Comparison of ENCODE assay signal across 11 cellular contexts in the genomic region with DNA sequence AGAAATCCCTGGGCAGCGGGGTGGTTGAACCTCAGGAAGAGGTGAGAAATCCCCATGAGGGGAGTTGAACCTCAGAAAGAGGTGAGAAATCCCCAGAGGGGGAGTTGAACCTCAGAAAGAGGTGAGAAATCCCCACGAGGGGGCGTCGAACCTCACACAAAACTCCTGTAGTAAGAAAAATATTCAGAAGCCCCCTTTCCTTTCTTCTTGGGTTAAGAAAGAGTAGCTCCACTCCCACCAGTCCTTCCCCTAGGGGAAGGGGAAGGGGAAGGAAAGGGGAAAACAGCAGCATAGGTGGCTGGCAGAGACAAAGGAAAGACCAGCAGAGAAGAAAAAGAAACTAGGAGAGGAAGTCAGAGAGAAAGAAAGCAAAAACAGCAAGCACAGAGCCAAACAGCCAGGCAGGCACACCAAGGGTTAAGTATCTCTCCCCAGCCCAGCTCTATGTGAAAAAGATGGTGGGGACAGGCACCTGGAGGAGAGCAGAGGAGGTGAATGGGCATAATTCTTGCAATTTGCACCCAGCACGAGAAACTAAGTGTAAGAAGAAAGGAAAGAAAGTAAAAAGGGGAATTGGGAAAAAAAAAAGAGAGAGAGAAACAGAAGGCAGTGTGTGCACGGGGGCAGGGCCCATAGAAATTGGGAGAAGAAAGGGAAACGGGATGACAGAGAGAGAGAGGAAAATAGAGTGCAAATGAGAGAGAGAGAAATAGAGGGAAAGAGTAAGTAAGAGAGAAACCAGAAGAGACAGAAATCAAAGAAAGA.
A peak's percentile ranks its signal among the peaks of the same experiment; 100 is the strongest.
DNase-seq lines count a peak whose midpoint lies in the region; ATAC-seq and TF ChIP-seq lines count a peak whose summit lies in the region.
"Had no signal": no experiment of that assay in that cellular context is flagged by ENCODE, and none has a peak within 500 bp of the region (broad histone marks: within the 10 kb centered on the region; RNA-seq: fewer than 3 reads in every experiment).

No MANE protein-coding gene starts in this region.

- H3K18ac ChIP-seq in mesendoderm (ENCODE audit: low read length): peak overlapping the region; percentile 71

- no peak overlapping the region for H4K5ac ChIP-seq in mesendoderm (ENCODE audit: low read length)

- no peaks in the 10 kb centered on the region for H3K79me2 ChIP-seq in mesendoderm (ENCODE audit: control insufficient read depth, insufficient read depth, low read length)

- H3K27ac ChIP-seq in mesendoderm (ENCODE audit: low read depth, low read length): peak overlapping the region; percentile 31
- H3K27ac ChIP-seq: cardiac muscle cell had no signal

- no peaks in the 10 kb centered on the region for H3K36me3 ChIP-seq in mesendoderm (ENCODE audit: control insufficient read depth, insufficient read depth, low read length)
- H3K36me3 ChIP-seq: cardiac muscle cell had no signal

- H3K4ac ChIP-seq in mesendoderm (ENCODE audit: low read depth, low read length): no peak overlapping the region

- H3K79me1 ChIP-seq in mesendoderm (ENCODE audit: low read length): no peaks in the 10 kb centered on the region

- no peak overlapping the region for H3K9ac ChIP-seq in mesendoderm (ENCODE audit: low read length)

- H2BK15ac ChIP-seq in mesendoderm (replicated peaks; ENCODE audit: low read depth): no peak overlapping the region

- H3K4me2 ChIP-seq in mesendoderm (ENCODE audit: low read length): no peak overlapping the region

- CTCF ChIA-PET in WTC11 (lab: Charles Lee): interaction anchor here (1.2 to 2.3 kb wide), 2 partner anchors 23 to 48 kb away, joined by 4 to 7 read pairs; no protein-coding TSS in a partner anchor

- H3K4me1 Mint-ChIP-seq in WTC11: peaks cover 39% of the 10 kb centered on the region

- DNase-seq in WTC11 (ENCODE audit: low spot score) (peak; percentile 43), mesendoderm (peak; percentile 87), NCI-H2196 (lab: John Stamatoyannopoulos, UW; ENCODE audit: unreplicated experiment) (no peak), posterior cingulate gyrus (no peak), DMS53 treated with DMSO at 0.1 percent for 48 hours (lab: John Stamatoyannopoulos, UW; ENCODE audit: unreplicated experiment) (no peak)
- no peak for DNase-seq in activated CD4-positive, alpha-beta T cell treated with anti-CD3 and anti-CD28 coated beads for 1 hour
- DNase-seq: NCI-H2081, SHP77 treated with DMSO at 0.1 percent for 48 hours had no signal

- intact Hi-C loops in posterior cingulate gyrus (cut with DNase I): no loop called here

- no peaks in the 10 kb centered on the region for H3K27me3 Mint-ChIP-seq in WTC11 (ENCODE audit: low read depth)

- POLR2A ChIA-PET in WTC11 (lab: Charles Lee): no interaction called here

- peaks cover 2% of the 10 kb centered on the region for H3K4me1 ChIP-seq in mesendoderm (ENCODE audit: control insufficient read depth, low read depth, low read length)

- TF ChIP-seq CTCF in WTC11 (IDR thresholded peaks at IDR 0.05): no peak

- ATAC-seq in GM18498 (IDR thresholded peaks at IDR 0.05; ENCODE audit: unreplicated experiment) (peak; percentile 41), HG03045 (IDR thresholded peaks at IDR 0.05; ENCODE audit: unreplicated experiment) (peak; percentile 42), WTC11 (peak; percentile 84)

- no peak overlapping the region for H4K8ac ChIP-seq in mesendoderm (ENCODE audit: low read depth, low read length)

- H3K36me3 Mint-ChIP-seq in WTC11: no peaks in the 10 kb centered on the region

- no peak overlapping the region for H2AK5ac ChIP-seq in mesendoderm (ENCODE audit: low read length)

- H3K4me3 Mint-ChIP-seq in WTC11: peak overlapping the region; percentile 66

- H3K27ac Mint-ChIP-seq in WTC11: peak overlapping the region; percentile 22

- peak overlapping the region; percentile 69 for H3K56ac ChIP-seq in mesendoderm (ENCODE audit: low read length)

- H3K9me3 Mint-ChIP-seq in WTC11: no peaks in the 10 kb centered on the region

- no peak overlapping the region for H3K4me3 ChIP-seq in mesendoderm (ENCODE audit: low read length)
- H3K4me3 ChIP-seq: cardiac muscle cell had no signal

- H3K23ac ChIP-seq in mesendoderm (ENCODE audit: low read length): no peak overlapping the region

- H2BK120ac ChIP-seq in mesendoderm (ENCODE audit: low read depth, low read length): peak overlapping the region; percentile 79

- no peaks in the 10 kb centered on the region for H3K27me3 ChIP-seq in mesendoderm (ENCODE audit: insufficient read depth, low read length, poor library complexity)
- H3K27me3 ChIP-seq: cardiac muscle cell had no signal

- 100% methylated on average over 1 of the region's 7 CpGs for WGBS in mesendoderm (ENCODE audit: extremely low coverage, insufficient coverage, low lambda C conversion rate)

- H2BK5ac ChIP-seq in mesendoderm (ENCODE audit: low read length): no peak overlapping the region

TF ChIP-seq in WTC11, 78 proteins besides CTCF, POLR2A, EP300 and RAD21 (continues in another document):
- TF ChIP-seq NFE2L1 (CRISPR knock-in tag; IDR thresholded peaks at IDR 0.05) (no peak), TCF7 (CRISPR knock-in tag; IDR thresholded peaks at IDR 0.05; ENCODE audit: low read depth) (no peak), ELF4 (CRISPR knock-in tag; IDR thresholded peaks at IDR 0.05; ENCODE audit: low read depth) (no peak), TEAD1 (CRISPR knock-in tag; IDR thresholded peaks at IDR 0.05) (no peak)
- TF ChIP-seq, protein P1, sequence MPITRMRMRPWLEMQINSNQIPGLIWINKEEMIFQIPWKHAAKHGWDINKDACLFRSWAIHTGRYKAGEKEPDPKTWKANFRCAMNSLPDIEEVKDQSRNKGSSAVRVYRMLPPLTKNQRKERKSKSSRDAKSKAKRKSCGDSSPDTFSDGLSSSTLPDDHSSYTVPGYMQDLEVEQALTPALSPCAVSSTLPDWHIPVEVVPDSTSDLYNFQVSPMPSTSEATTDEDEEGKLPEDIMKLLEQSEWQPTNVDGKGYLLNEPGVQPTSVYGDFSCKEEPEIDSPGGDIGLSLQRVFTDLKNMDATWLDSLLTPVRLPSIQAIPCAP (CRISPR knock-in tag; IDR thresholded peaks at IDR 0.05): no peak
- TF ChIP-seq, protein P2, sequence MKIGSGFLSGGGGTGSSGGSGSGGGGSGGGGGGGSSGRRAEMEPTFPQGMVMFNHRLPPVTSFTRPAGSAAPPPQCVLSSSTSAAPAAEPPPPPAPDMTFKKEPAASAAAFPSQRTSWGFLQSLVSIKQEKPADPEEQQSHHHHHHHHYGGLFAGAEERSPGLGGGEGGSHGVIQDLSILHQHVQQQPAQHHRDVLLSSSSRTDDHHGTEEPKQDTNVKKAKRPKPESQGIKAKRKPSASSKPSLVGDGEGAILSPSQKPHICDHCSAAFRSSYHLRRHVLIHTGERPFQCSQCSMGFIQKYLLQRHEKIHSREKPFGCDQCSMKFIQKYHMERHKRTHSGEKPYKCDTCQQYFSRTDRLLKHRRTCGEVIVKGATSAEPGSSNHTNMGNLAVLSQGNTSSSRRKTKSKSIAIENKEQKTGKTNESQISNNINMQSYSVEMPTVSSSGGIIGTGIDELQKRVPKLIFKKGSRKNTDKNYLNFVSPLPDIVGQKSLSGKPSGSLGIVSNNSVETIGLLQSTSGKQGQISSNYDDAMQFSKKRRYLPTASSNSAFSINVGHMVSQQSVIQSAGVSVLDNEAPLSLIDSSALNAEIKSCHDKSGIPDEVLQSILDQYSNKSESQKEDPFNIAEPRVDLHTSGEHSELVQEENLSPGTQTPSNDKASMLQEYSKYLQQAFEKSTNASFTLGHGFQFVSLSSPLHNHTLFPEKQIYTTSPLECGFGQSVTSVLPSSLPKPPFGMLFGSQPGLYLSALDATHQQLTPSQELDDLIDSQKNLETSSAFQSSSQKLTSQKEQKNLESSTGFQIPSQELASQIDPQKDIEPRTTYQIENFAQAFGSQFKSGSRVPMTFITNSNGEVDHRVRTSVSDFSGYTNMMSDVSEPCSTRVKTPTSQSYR (CRISPR knock-in tag; IDR thresholded peaks at IDR 0.05): no peak
- TF ChIP-seq, protein P3, sequence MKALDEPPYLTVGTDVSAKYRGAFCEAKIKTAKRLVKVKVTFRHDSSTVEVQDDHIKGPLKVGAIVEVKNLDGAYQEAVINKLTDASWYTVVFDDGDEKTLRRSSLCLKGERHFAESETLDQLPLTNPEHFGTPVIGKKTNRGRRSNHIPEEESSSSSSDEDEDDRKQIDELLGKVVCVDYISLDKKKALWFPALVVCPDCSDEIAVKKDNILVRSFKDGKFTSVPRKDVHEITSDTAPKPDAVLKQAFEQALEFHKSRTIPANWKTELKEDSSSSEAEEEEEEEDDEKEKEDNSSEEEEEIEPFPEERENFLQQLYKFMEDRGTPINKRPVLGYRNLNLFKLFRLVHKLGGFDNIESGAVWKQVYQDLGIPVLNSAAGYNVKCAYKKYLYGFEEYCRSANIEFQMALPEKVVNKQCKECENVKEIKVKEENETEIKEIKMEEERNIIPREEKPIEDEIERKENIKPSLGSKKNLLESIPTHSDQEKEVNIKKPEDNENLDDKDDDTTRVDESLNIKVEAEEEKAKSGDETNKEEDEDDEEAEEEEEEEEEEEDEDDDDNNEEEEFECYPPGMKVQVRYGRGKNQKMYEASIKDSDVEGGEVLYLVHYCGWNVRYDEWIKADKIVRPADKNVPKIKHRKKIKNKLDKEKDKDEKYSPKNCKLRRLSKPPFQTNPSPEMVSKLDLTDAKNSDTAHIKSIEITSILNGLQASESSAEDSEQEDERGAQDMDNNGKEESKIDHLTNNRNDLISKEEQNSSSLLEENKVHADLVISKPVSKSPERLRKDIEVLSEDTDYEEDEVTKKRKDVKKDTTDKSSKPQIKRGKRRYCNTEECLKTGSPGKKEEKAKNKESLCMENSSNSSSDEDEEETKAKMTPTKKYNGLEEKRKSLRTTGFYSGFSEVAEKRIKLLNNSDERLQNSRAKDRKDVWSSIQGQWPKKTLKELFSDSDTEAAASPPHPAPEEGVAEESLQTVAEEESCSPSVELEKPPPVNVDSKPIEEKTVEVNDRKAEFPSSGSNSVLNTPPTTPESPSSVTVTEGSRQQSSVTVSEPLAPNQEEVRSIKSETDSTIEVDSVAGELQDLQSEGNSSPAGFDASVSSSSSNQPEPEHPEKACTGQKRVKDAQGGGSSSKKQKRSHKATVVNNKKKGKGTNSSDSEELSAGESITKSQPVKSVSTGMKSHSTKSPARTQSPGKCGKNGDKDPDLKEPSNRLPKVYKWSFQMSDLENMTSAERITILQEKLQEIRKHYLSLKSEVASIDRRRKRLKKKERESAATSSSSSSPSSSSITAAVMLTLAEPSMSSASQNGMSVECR (CRISPR knock-in tag; IDR thresholded peaks at IDR 0.05; ENCODE audit: borderline replicate concordance): no peak

Comparison
In these comparisons a context has a peak if more than half of its experiments do, and no peak if none do; other contexts are left out.
1. DNase-seq: peak in WTC11 (single experiment) and mesendoderm (single experiment); none in NCI-H2196 (single experiment), posterior cingulate gyrus (0 of 10), activated CD4-positive, alpha-beta T cell treated with anti-CD3 and anti-CD28 coated beads for 1 hour (single experiment) and DMS53 treated with DMSO at 0.1 percent for 48 hours (single experiment).
2. Peak in every context shown above with its lines, with median percentiles within 50 percentile points of each other: ATAC-seq.